8 cellular contexts compared by ENCODE assay signal in genomic region chr10:86399879-86400704, GRCh38. TPM values are rescaled to one million over a fixed set of nuclear protein-coding genes. Genes with fewer than 3 reads are reported as not detected.
DNase-seq lines count a peak whose midpoint lies in the region; ATAC-seq lines count a peak whose summit lies in the region.

No MANE protein-coding gene starts in this region.

- DNase-seq in C1 segment of cervical spinal cord (lab: John Stamatoyannopoulos, UW) (peak in 13 of 14 donors; percentile 49 to 94 (median 84)), GM19240 (ENCODE audit: insufficient read length, low spot score) (peak; percentile 73), NCI-H510A treated with DMSO at 0.1 percent for 48 hours (lab: John Stamatoyannopoulos, UW) (peak; percentile 97), left colon (peak; percentile 94 to 98)
- DNase-seq in activated CD4-positive, alpha-beta T cell treated with anti-CD3 and anti-CD28 coated beads for 36 hours: peak; percentile 98
- peak; percentile 93 to 97 for DNase-seq in stimulated activated CD4-positive, alpha-beta T cell treated with anti-CD3 and anti-CD28 coated beads, Interleukin-1b, Interleukin-23, amount 100 ng/mL, for 4 hours (ENCODE audit: low read depth in 2 of 2)

- peak overlapping the region; percentile 83 for H3K4me3 Mint-ChIP-seq in activated CD4-positive, alpha-beta T cell treated with anti-CD3 and anti-CD28 coated beads for 36 hours

- peak overlapping the region; percentile 83 for H3K27ac ChIP-seq in cingulate gyrus (ENCODE audit: low read depth, low read length)

- POLR2A ChIA-PET in activated CD4-positive, alpha-beta T cell treated with anti-CD3 and anti-CD28 coated beads for 36 hours (lab: Charles Lee): interaction anchor here (0.5 to 1.5 kb wide), 9 partner anchors 11 to 185 kb away, joined by 3 to 7 read pairs (median 3); partner anchors contain the start of gene WAPL

- intact Hi-C loops in activated CD4-positive, alpha-beta T cell treated with anti-CD3 and anti-CD28 coated beads for 36 hours (cut with DNase I, micrococcal nuclease): loop anchor here (1.0 to 5.0 kb wide), 9 partner anchors 11 to 357 kb away; partner anchors contain the start of genes WAPL (in 2 of the 2) and BMPR1A (in 1 of the 2)
- intact Hi-C loops in left colon (cut with DNase I, micrococcal nuclease): loop anchor here (5.0 to 10.0 kb wide), 2 partner anchors 185 to 187 kb away; no protein-coding TSS in a partner anchor

- H3K27me3 Mint-ChIP-seq in activated CD4-positive, alpha-beta T cell treated with anti-CD3 and anti-CD28 coated beads for 36 hours: no peaks in the 10 kb centered on the region

- CTCF ChIA-PET in activated CD4-positive, alpha-beta T cell treated with anti-CD3 and anti-CD28 coated beads for 36 hours (lab: Charles Lee): interaction anchor here (0.6 to 4.9 kb wide), 36 partner anchors 8 to 568 kb away, joined by 3 to 50 read pairs (median 4); partner anchors contain the start of genes ADIRF and WAPL

- peak overlapping the region; percentile 89 for H3K27ac Mint-ChIP-seq in activated CD4-positive, alpha-beta T cell treated with anti-CD3 and anti-CD28 coated beads for 36 hours

- H3K9me3 Mint-ChIP-seq in activated CD4-positive, alpha-beta T cell treated with anti-CD3 and anti-CD28 coated beads for 36 hours (ENCODE audit: low read depth): no peaks in the 10 kb centered on the region

- peaks cover 21% of the 10 kb centered on the region for H3K4me1 Mint-ChIP-seq in activated CD4-positive, alpha-beta T cell treated with anti-CD3 and anti-CD28 coated beads for 36 hours

- ATAC-seq in HG03457 (IDR thresholded peaks at IDR 0.05; ENCODE audit: unreplicated experiment) (peak; percentile 84), left colon (peak; percentile 86)
- peak; percentile 94 for ATAC-seq in activated CD4-positive, alpha-beta T cell treated with anti-CD3 and anti-CD28 coated beads for 36 hours

- H3K36me3 Mint-ChIP-seq in activated CD4-positive, alpha-beta T cell treated with anti-CD3 and anti-CD28 coated beads for 36 hours (ENCODE audit: low read depth): no peaks in the 10 kb centered on the region

RNA-seq across cellular contexts. Expression of gene GRID1, which starts 33.5 kb away (rescaled TPM):
- total RNA-seq in activated CD4-positive, alpha-beta T cell treated with anti-CD3 and anti-CD28 coated beads for 36 hours: not detected
- total RNA-seq in left colon: 1 to 10 TPM in 1 of 2 donors, under 1 TPM in 1; 0.31 to 1.0 TPM

Comparison
In these comparisons a context has a peak if more than half of its experiments do, and no peak if none do; other contexts are left out.
1. Peak in every context shown above with its lines: DNase-seq, ATAC-seq and H3K27ac ChIP-seq.